In the genomic region with DNA sequence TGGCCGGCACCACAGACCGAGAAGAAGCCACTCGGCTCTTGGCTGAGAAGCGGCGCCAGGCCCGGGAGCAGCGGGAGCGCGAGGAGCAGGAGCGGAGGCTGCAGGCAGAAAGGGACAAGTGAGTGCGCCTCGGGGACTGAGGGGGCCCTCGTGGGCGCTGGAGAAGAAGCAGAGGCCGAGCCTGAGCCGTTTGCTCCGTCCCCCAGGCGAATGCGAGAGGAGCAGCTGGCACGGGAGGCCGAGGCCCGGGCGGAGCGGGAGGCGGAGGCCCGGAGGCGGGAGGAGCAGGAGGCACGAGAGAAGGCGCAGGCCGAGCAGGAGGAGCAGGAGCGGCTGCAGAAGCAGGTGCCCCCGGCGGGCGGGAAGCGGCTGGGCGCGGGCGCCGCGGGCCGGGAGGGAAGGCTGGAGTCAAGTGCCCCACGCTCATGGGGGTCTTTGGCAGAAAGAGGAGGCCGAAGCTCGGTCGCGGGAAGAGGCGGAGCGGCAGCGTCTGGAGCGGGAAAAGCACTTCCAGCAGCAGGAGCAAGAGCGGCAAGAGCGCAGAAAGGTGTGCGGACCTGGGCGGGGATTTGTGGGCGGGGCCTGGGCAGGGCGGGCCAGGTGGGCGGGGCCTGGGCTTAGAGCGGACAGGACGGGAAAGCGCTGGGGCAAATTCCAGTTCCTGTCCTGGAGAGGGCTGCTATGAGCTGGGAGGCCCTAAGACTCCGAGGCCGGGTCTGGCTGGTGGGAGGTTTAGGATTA, we compare ENCODE assay signal across 13 cellular contexts. TPM values are rescaled to one million over a fixed set of nuclear protein-coding genes. Genes with fewer than 3 reads are reported as not detected.
A peak's percentile ranks its signal among the peaks of the same experiment; 100 is the strongest.
DNase-seq lines count a peak whose midpoint lies in the region; ATAC-seq, FAIRE-seq and TF ChIP-seq lines count a peak whose summit lies in the region.
"Had no signal": no experiment of that assay in that cellular context is flagged by ENCODE, and none has a peak within 500 bp of the region (broad histone marks: within the 10 kb centered on the region; RNA-seq: fewer than 3 reads in every experiment).

No MANE protein-coding gene starts in this region.

- no peak overlapping the region for H2BK15ac ChIP-seq in H9 (ENCODE audit: low read depth, low read length)

- FAIRE-seq in HTR-8/SVneo (lab: Jason Lieb, UNC), result no peak

- H3K4me2 ChIP-seq in H9 (ENCODE audit: insufficient read depth, insufficient read length, low read length), result peak overlapping the region; percentile 57

- H3K4me1 ChIP-seq in H9 (ENCODE audit: insufficient read depth, low read length) (peaks cover 5% of the 10 kb centered on the region; the same call in 1 of the 2 replicates), iPS-15b (ENCODE audit: control insufficient read depth, insufficient read depth, low read length) (peaks cover 12% of the 10 kb centered on the region), prostate gland (replicated peaks) (peaks cover 5% of the 10 kb centered on the region)

- no peak overlapping the region for H2AFZ ChIP-seq in H9 (ENCODE audit: low read length)

- H3K36me3 ChIP-seq in iPS-15b (ENCODE audit: control insufficient read depth, insufficient read depth, low read length), result no peaks in the 10 kb centered on the region
- H3K36me3 ChIP-seq in prostate gland, result peaks cover 23 to 36% of the 10 kb centered on the region in 2 donors

- H3K27ac Mint-ChIP-seq in H9 (peak overlapping the region; percentile 80 to 90 (median 88); a peak in 5 of 7 replicates), chondrocyte (ENCODE audit: unreplicated experiment) (no peak overlapping the region)
- peak overlapping the region in 1 of 2 donors; percentile 85 for H3K27ac Mint-ChIP-seq in stimulated activated naive CD8-positive, alpha-beta T cell treated with anti-CD3 and anti-CD28 coated beads, Interleukin-15, amount 100 ng/mL, for 72 hours
- H3K27ac Mint-ChIP-seq: activated naive CD4-positive, alpha-beta T cell treated with anti-CD3 and anti-CD28 coated beads, Interleukin-2, amount 50 U/mL, for 24 hours; T-helper 2 cell treated with Interferon-gamma antibody and Interleukin-4, amounts not matched to agents 5 μg/mL and 100 μg/mL, for 36 hours had no signal

- H3T11ph ChIP-seq in H9 (ENCODE audit: low read length), result no peak overlapping the region

- peak overlapping the region; percentile 91 for H3K14ac ChIP-seq in H9 (ENCODE audit: insufficient read depth, low read length)

- no peak overlapping the region for H3K27ac ChIP-seq in H9 (ENCODE audit: insufficient read length, low read depth, low read length)
- peak overlapping the region; percentile 50 to 53 for H3K27ac ChIP-seq in prostate gland

- H2BK5ac ChIP-seq in H9 (ENCODE audit: insufficient read length, low read length), result no peak overlapping the region

- no peak overlapping the region for H2BK120ac ChIP-seq in H9 (ENCODE audit: low read depth, low read length, poor library complexity, severe bottlenecking)

- no peaks in the 10 kb centered on the region for H3K79me1 ChIP-seq in H9 (ENCODE audit: insufficient read depth, low read depth, low read length, poor library complexity, severe bottlenecking)

- no peak overlapping the region for H4K5ac ChIP-seq in H9 (ENCODE audit: insufficient read length, low read depth, low read length)

- H3K4me3 Mint-ChIP-seq in H9, result peak overlapping the region; percentile 68 to 80
- H3K4me3 Mint-ChIP-seq in chondrocyte (ENCODE audit: unreplicated experiment), result no peak overlapping the region
- H3K4me3 Mint-ChIP-seq in stimulated activated naive CD8-positive, alpha-beta T cell treated with anti-CD3 and anti-CD28 coated beads, Interleukin-15, amount 100 ng/mL, for 72 hours, result no peak overlapping the region
- H3K4me3 Mint-ChIP-seq: activated naive CD4-positive, alpha-beta T cell treated with anti-CD3 and anti-CD28 coated beads, Interleukin-2, amount 50 U/mL, for 24 hours; T-helper 2 cell treated with Interferon-gamma antibody and Interleukin-4, amounts not matched to agents 5 μg/mL and 100 μg/mL, for 36 hours had no signal

- no peak overlapping the region for H4K8ac ChIP-seq in H9 (replicated peaks; ENCODE audit: insufficient read length, low read depth, low read length)

- no peak for ATAC-seq in GM18870 (IDR thresholded peaks at IDR 0.05; ENCODE audit: unreplicated experiment)
- ATAC-seq in HG03442 (IDR thresholded peaks at IDR 0.05; ENCODE audit: unreplicated experiment), result no peak
- no peak for ATAC-seq in stimulated activated naive CD8-positive, alpha-beta T cell treated with anti-CD3 and anti-CD28 coated beads, Interleukin-15, amount 100 ng/mL, for 72 hours

- H3K27me3 Mint-ChIP-seq in H9 (ENCODE audit: low read depth) (no peaks in the 10 kb centered on the region), chondrocyte (ENCODE audit: low read depth) (no peaks in the 10 kb centered on the region)
- no peaks in the 10 kb centered on the region for H3K27me3 Mint-ChIP-seq in stimulated activated naive CD8-positive, alpha-beta T cell treated with anti-CD3 and anti-CD28 coated beads, Interleukin-15, amount 100 ng/mL, for 72 hours
- H3K27me3 Mint-ChIP-seq: activated naive CD4-positive, alpha-beta T cell treated with anti-CD3 and anti-CD28 coated beads, Interleukin-2, amount 50 U/mL, for 24 hours had no signal

- H4K91ac ChIP-seq in H9 (ENCODE audit: insufficient read length, low read depth, low read length), result no peak overlapping the region

- intact Hi-C loops in prostate gland (cut with DNase I), result no loop called here

- H3K4me1 Mint-ChIP-seq in H9, result peaks cover 20 to 49% of the 10 kb centered on the region in 2 experiments
- H3K4me1 Mint-ChIP-seq in chondrocyte (ENCODE audit: low read depth), result peaks cover 19% of the 10 kb centered on the region
- no peaks in the 10 kb centered on the region for H3K4me1 Mint-ChIP-seq in stimulated activated naive CD8-positive, alpha-beta T cell treated with anti-CD3 and anti-CD28 coated beads, Interleukin-15, amount 100 ng/mL, for 72 hours

- H3K23me2 ChIP-seq in H9 (ENCODE audit: insufficient read length, low read depth, low read length, poor library complexity, severe bottlenecking), result peaks cover 11% of the 10 kb centered on the region

- H3K9ac ChIP-seq in H9 (ENCODE audit: extremely low read depth, insufficient read length, low read length) (peak overlapping the region; percentile 23), iPS-15b (ENCODE audit: low read depth, low read length) (peak overlapping the region; percentile 24)

- WGBS in H9 (ENCODE audit: extremely low coverage, insufficient read length, low lambda C conversion rate), result no CpG with 5 or more reads among the region's 62 CpGs
- WGBS in prostate gland, result 70% methylated on average over 62 of the region's 62 CpGs

- peaks cover 4% of the 10 kb centered on the region for H4K20me1 ChIP-seq in H9 (ENCODE audit: control insufficient read depth, insufficient read depth, insufficient read length)

- TF ChIP-seq CTCF in H9 (conservative IDR thresholded peaks at IDR 0.05) (no peak; the same call in 2 of the 3 replicates), chondrocyte (IDR thresholded peaks at IDR 0.05) (no peak), prostate gland (IDR thresholded peaks at IDR 0.05) (no peak)

- no peak overlapping the region for H3K56ac ChIP-seq in H9 (ENCODE audit: insufficient read length, low read depth, low read length)

- H3K36me3 Mint-ChIP-seq in H9 (ENCODE audit: insufficient read depth in 1 of 3, low read depth in 3 of 3) (peaks cover 20 to 30% (median 30%) of the 10 kb centered on the region in 3 experiments), chondrocyte (ENCODE audit: low read depth) (peaks cover 33% of the 10 kb centered on the region)

- no peak overlapping the region for H3K23ac ChIP-seq in H9 (ENCODE audit: insufficient read length, low read depth, low read length)

- no peak overlapping the region for H2BK12ac ChIP-seq in H9 (ENCODE audit: insufficient read length, low read depth, low read length)

- DNase-seq in H9 (peak; percentile 98), chondrocyte (ENCODE audit: low spot score) (peak; percentile 87), prostate gland (ENCODE audit: low spot score) (peak; percentile 29), HTR-8/SVneo (ENCODE audit: insufficient read length, low spot score) (no peak)
- DNase-seq in stimulated activated naive CD8-positive, alpha-beta T cell treated with anti-CD3 and anti-CD28 coated beads, Interleukin-15, amount 100 ng/mL, for 72 hours, result no peak
- DNase-seq: dermis blood vessel endothelial cell, head of caudate nucleus, NCI-H1436 treated with DMSO at 0.1 percent for 48 hours had no signal

- H3K9me3 ChIP-seq in H9 (ENCODE audit: control insufficient read depth, low read depth, low read length) (no peaks in the 10 kb centered on the region), iPS-15b (ENCODE audit: control insufficient read depth, insufficient read depth, low read length) (no peaks in the 10 kb centered on the region), prostate gland (no peaks in the 10 kb centered on the region)

- no peak for TF ChIP-seq POLR2A in prostate gland (IDR thresholded peaks at IDR 0.05)

- H3K18ac ChIP-seq in H9 (ENCODE audit: insufficient read length, low read depth, low read length), result peak overlapping the region; percentile 12

- H2BK20ac ChIP-seq in H9 (ENCODE audit: low read depth, low read length, poor library complexity, severe bottlenecking), result no peak overlapping the region

- no peak overlapping the region for H2AK5ac ChIP-seq in H9 (ENCODE audit: insufficient read length, low read length)

- H3K9me3 Mint-ChIP-seq in H9 (no peaks in the 10 kb centered on the region), chondrocyte (ENCODE audit: low read depth) (no peaks in the 10 kb centered on the region)
- no peaks in the 10 kb centered on the region for H3K9me3 Mint-ChIP-seq in stimulated activated naive CD8-positive, alpha-beta T cell treated with anti-CD3 and anti-CD28 coated beads, Interleukin-15, amount 100 ng/mL, for 72 hours
- H3K9me3 Mint-ChIP-seq: activated naive CD4-positive, alpha-beta T cell treated with anti-CD3 and anti-CD28 coated beads, Interleukin-2, amount 50 U/mL, for 24 hours; T-helper 2 cell treated with Interferon-gamma antibody and Interleukin-4, amounts not matched to agents 5 μg/mL and 100 μg/mL, for 36 hours had no signal

- no peak overlapping the region for H3K4ac ChIP-seq in H9 (ENCODE audit: low read depth, low read length)

- no peaks in the 10 kb centered on the region for H3K79me2 ChIP-seq in H9 (ENCODE audit: insufficient read depth, low read length)

- peak overlapping the region; percentile 70 for H3K4me3 ChIP-seq in iPS-15b (ENCODE audit: low read depth, low read length)
- no peak overlapping the region for H3K4me3 ChIP-seq in prostate gland

- H3K27me3 ChIP-seq in H9 (ENCODE audit: insufficient read depth, low read length) (no peaks in the 10 kb centered on the region), iPS-15b (ENCODE audit: control insufficient read depth, insufficient read depth, low read length) (peaks cover 17% of the 10 kb centered on the region), prostate gland (replicated peaks; ENCODE audit: insufficient read depth) (no peaks in the 10 kb centered on the region)

RNA-seq across cellular contexts. Expression of gene MAP7D1, which starts 22.7 kb away (rescaled TPM):
- 49.9 and 51.6 TPM in 2 replicates for total RNA-seq in H9 (2021)
- total RNA-seq in chondrocyte, result 159 to 177 TPM (median 173 TPM) in 3 replicates
- total RNA-seq in prostate gland, result 100 to 1,000 TPM in 1 of 2 donors, 10 to 100 TPM in 1; 97.3 to 132 TPM

RNA-seq across cellular contexts. Expression of gene TRAPPC3, which starts 29.4 kb away (rescaled TPM):
- total RNA-seq in H9 (2021) (48.6 and 52.7 TPM in 2 replicates), chondrocyte (67.7 to 74.5 TPM (median 69.7 TPM) in 3 replicates), prostate gland (10 to 100 TPM; 90.0 to 92.5 TPM)

RNA-seq across cellular contexts. Expression of gene THRAP3, which starts 45.6 kb away (rescaled TPM):
- 184 and 186 TPM in 2 replicates for total RNA-seq in H9 (2021)
- total RNA-seq in chondrocyte, result 88.7 to 106 TPM (median 106 TPM) in 3 replicates
- total RNA-seq in prostate gland, result 100 to 1,000 TPM; 100 to 123 TPM

RNA-seq across cellular contexts. Expression of gene COL8A2, which starts 53.6 kb away (rescaled TPM):
- total RNA-seq in H9 (2021), result 1.5 TPM in 2 replicates
- 10.8 to 18.1 TPM (median 17.4 TPM) in 3 replicates for total RNA-seq in chondrocyte
- total RNA-seq in prostate gland, result 10 to 100 TPM in 1 of 2 donors, 1 to 10 TPM in 1; 7.9 to 10.7 TPM

Comparison
In these comparisons a context has a peak if more than half of its experiments do, and no peak if none do; other contexts are left out.
1. DNase-seq: peak in H9 (single experiment), chondrocyte (single experiment) and prostate gland (single experiment); none in HTR-8/SVneo (single experiment) and stimulated activated naive CD8-positive, alpha-beta T cell treated with anti-CD3 and anti-CD28 coated beads, Interleukin-15, amount 100 ng/mL, for 72 hours (0 of 2).
2. H3K4me3 Mint-ChIP-seq: peak in H9 (2 of 2); none in chondrocyte (single experiment) and stimulated activated naive CD8-positive, alpha-beta T cell treated with anti-CD3 and anti-CD28 coated beads, Interleukin-15, amount 100 ng/mL, for 72 hours (0 of 2).